Comparison of ENCODE assay signal across 8 cellular contexts in the genomic region with DNA sequence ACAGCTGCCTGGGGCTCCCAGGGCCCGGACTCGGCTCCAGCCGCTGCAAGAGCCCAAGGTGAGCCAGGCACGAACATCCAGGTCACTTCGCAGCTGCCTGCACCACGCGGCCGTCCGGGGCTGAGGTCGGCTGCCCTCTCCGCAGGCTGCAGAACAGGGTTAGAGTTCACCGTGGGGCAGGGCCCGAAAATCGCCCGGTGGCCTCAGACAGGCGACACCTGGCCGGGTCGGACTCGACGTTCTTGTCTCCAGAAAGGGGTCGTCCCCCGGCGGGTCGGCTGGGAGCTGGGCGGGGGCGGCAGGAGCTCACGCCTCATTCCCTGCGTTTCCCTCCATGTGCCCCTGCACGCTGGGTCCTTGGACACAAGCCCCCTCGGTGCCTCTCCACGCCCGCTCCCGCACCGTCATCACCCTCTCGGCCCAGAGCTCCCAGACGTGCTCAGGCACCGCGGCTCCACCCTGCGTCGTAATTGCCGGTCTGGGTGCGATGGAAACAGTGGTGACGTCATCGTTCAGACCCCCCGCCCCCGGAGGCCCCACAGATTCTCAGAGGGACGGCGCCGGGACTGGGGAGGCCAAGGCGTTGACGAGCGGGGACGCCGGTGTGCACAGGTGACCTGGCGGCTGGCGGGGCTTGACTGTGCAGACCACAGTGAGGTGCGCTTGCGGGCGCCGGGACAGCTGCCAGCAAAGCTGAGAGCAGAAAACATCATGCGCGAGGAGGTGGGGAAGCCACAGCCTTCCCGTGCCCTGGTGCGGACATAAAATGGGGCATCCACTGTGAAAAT. TPM values are rescaled to one million over a fixed set of nuclear protein-coding genes. Genes with fewer than 3 reads are reported as not detected.
DNase-seq lines count a peak whose midpoint lies in the region; ATAC-seq and TF ChIP-seq lines count a peak whose summit lies in the region.

No MANE protein-coding gene starts in this region.

- TF ChIP-seq CTCF in epithelial cell of esophagus (IDR thresholded peaks at IDR 0.05; ENCODE audit: insufficient read depth, low read depth, low read length, missing control alignments): no peak

- DNase-seq in D341Med (ENCODE audit: low spot score) (peak; percentile 70), NCI-H1417 treated with DMSO at 0.1 percent for 48 hours (lab: John Stamatoyannopoulos, UW) (peak; percentile 48), epithelial cell of esophagus (ENCODE audit: low read depth) (peak; percentile 79), HT-29 (ENCODE audit: low spot score) (no peak), mesenteric fat pad (ENCODE audit: low spot score) (no peak)
- peak; percentile 88 for DNase-seq in activated CD8-positive, alpha-beta memory T cell treated with anti-CD3 and anti-CD28 coated beads for 24 hours
- DNase-seq in stimulated activated CD4-positive, alpha-beta T cell treated with anti-CD3 and anti-CD28 coated beads, Interleukin-12 subunit alpha, Interleukin-12 subunit beta, amount 100 ng/mL, for 4 hours: peak; percentile 53

- ATAC-seq in GM18907 (IDR thresholded peaks at IDR 0.05; ENCODE audit: unreplicated experiment): no peak

- peak overlapping the region; percentile 21 for H3K4me3 ChIP-seq in epithelial cell of esophagus (ENCODE audit: low read length)

RNA-seq across cellular contexts. Expression of gene GRIN3B, which starts 4.0 kb away (rescaled TPM):
- not detected in 2 replicates for total RNA-seq in HT-29 (2014; rRNA removed; shearing (Covaris generic))
- 0.16 TPM for total RNA-seq in mesenteric fat pad

RNA-seq across cellular contexts. Expression of gene WDR18, which starts 12.1 kb away (rescaled TPM):
- total RNA-seq in HT-29 (2014; rRNA removed; shearing (Covaris generic)): 172 and 186 TPM in 2 replicates
- 20.6 TPM for total RNA-seq in mesenteric fat pad

RNA-seq across cellular contexts. Expression of gene TMEM259, which starts 24.7 kb away (rescaled TPM):
- 236 and 253 TPM in 2 replicates for total RNA-seq in HT-29 (2014; rRNA removed; shearing (Covaris generic))
- total RNA-seq in mesenteric fat pad: 143 TPM

RNA-seq across cellular contexts. Expression of gene RNU6-2, which starts 25.1 kb away (rescaled TPM):
- total RNA-seq in HT-29 (2014; rRNA removed; shearing (Covaris generic)): not detected in 2 replicates
- total RNA-seq in mesenteric fat pad: not detected

RNA-seq across cellular contexts. Expression of gene CNN2, which starts 30.2 kb away (rescaled TPM):
- 265 and 298 TPM in 2 replicates for total RNA-seq in HT-29 (2014; rRNA removed; shearing (Covaris generic))
- 124 TPM for total RNA-seq in mesenteric fat pad

Comparison
In these comparisons a context has a peak if more than half of its experiments do, and no peak if none do; other contexts are left out.
1. DNase-seq: peak in D341Med (single experiment), NCI-H1417 treated with DMSO at 0.1 percent for 48 hours (single experiment), activated CD8-positive, alpha-beta memory T cell treated with anti-CD3 and anti-CD28 coated beads for 24 hours (single experiment), epithelial cell of esophagus (single experiment) and stimulated activated CD4-positive, alpha-beta T cell treated with anti-CD3 and anti-CD28 coated beads, Interleukin-12 subunit alpha, Interleukin-12 subunit beta, amount 100 ng/mL, for 4 hours (single experiment); none in HT-29 (single experiment) and mesenteric fat pad (single experiment).